ENCODE assay signal across 9 cellular contexts in the genomic region with DNA sequence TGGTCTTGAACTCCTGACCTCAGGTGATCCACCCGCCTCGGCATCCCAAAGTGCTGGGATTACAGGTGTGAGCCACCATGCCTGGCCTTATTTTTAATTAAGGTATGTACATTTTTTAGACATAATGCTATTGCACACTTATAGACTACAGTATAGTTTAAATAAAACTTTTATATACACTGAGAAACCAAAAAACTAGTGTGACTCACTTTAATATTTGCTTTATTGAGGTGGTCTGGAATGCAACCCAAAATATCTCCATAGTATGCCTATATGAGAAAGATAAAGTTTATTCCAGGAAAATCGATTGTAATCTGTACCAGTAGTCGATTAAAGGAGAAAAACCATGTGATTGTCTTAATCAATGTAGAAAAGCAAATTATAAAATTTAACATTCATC.
"Had no signal": no experiment of that assay in that cellular context is flagged by ENCODE, and none has a peak within 500 bp of the region (broad histone marks: within the 10 kb centered on the region; RNA-seq: fewer than 3 reads in every experiment).

No MANE protein-coding gene starts in this region.

- H3K27ac ChIP-seq: GM23248 had no signal

- H3K27ac Mint-ChIP-seq: GM23338, H9, HFFc6 had no signal

- H3K36me3 ChIP-seq: HAP-1 had no signal

- H3K9ac ChIP-seq: GM23248 had no signal

- H3K4me2 ChIP-seq: GM23338 had no signal

- ATAC-seq: GM23338, HCT116 had no signal

- DNase-seq: GM23248, GOT3, H7, H9, HCEC 1CT, HFFc6 had no signal

- H3K4me3 Mint-ChIP-seq: GM23338, H9, HFFc6 had no signal

- H3K9me3 ChIP-seq: HAP-1 had no signal

- H3K9me3 Mint-ChIP-seq: HFFc6 had no signal

- H2AFZ ChIP-seq: GM23248, GM23338 had no signal

- H3K4me3 ChIP-seq: GM23248, GM23338, HAP-1 had no signal

- H3K4me1 ChIP-seq: HAP-1 had no signal
